ENCODE assay signal across 8 cellular contexts in the genomic region with DNA sequence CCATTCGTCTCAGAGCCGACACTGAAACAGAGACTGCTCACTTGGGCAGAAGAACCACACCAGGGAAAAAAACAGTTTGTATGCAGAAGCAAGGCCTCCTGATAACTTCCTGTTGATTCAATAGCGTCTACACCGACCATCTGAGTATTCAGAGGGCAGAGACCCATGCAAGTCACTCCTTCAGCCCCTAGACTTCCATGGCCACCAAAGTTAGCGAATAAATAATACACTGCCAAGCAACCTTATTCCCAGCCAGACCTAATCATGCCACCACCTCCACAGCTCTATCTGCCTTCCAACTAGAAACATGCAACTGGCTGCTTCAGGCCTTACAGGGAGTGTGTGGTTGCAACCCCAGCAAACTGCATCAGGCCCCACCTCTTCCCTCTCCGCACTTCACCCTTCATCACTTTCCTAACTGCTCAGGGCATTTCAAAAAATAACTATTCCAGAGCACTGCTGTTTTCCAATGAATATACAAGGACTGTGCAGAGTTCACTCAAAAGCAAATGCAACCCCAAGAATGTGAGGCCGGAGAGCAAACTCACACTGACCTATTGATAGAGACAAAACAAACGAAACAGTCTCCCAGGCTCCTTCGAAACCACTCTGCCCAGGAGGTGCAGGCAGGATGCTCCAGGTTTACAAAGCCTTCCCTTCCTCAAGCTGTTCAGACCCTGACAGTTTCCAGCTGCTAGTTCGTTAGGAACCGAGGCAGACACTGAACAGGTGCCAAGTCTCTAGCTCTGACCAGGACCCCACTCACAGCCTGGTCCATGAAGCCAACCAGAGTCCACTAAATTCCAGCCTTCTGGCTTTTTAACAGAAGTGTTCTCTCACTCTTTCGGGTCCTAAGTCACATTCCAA. TPM values are rescaled to one million over a fixed set of nuclear protein-coding genes. Genes with fewer than 3 reads are reported as not detected.
A peak's percentile ranks its signal among the peaks of the same experiment; 100 is the strongest.
DNase-seq lines count a peak whose midpoint lies in the region; TF ChIP-seq lines count a peak whose summit lies in the region.

No MANE protein-coding gene starts in this region.

- intact Hi-C loops in Caco-2 (cut with micrococcal nuclease; ENCODE audit: unreplicated experiment) (no loop called here), mammary epithelial cell (cut with micrococcal nuclease) (loop anchor here (10.0 kb wide), 1 partner anchor 135 kb away; the partner anchor contains the start of gene HAPSTR1)

- H3K79me2 ChIP-seq in mammary epithelial cell (ENCODE audit: insufficient read depth, low read length): peaks cover 80% of the 10 kb centered on the region

- in situ Hi-C loops in mammary epithelial cell (cut with MboI; ENCODE audit: low sequenced_read_pairs in 2 of 2): no loop called here

- no TSS peak for BruUV-seq in Caco-2 (replicated peaks; lab: Mats Ljungman, UMichigan)
- no TSS peak for BruUV-seq in mammary epithelial cell (replicated peaks; lab: Mats Ljungman, UMichigan)

- POLR2A ChIA-PET in Caco-2 (lab: Charles Lee): no interaction called here

- H3K36me3 ChIP-seq in Caco-2 (ENCODE audit: control insufficient read depth, insufficient read depth, low read length) (no peaks in the 10 kb centered on the region), mammary epithelial cell (ENCODE audit: insufficient read depth, low read length) (no peaks in the 10 kb centered on the region), mucosa of rectum (ENCODE audit: control insufficient read depth in 2 of 2, insufficient read depth in 2 of 2, low read length in 2 of 2) (no peaks in the 10 kb centered on the region)

- H3K4me3 ChIP-seq in Caco-2 (ENCODE audit: low read depth, low read length) (no peak overlapping the region), mammary epithelial cell (replicated peaks in 1 of 3; ENCODE audit: insufficient read depth in 1 of 3, low read depth in 2 of 3, low read length in 3 of 3) (no peak overlapping the region), mucosa of rectum (ENCODE audit: low read length in 2 of 2) (peak overlapping the region; percentile 17 to 23)

- H3K9me3 ChIP-seq in Caco-2 (no peaks in the 10 kb centered on the region), mammary epithelial cell (replicated peaks; ENCODE audit: insufficient read depth, low read length) (no peaks in the 10 kb centered on the region), mucosa of rectum (ENCODE audit: control insufficient read depth in 2 of 2, low read length in 2 of 2) (no peaks in the 10 kb centered on the region)

- H3K4me2 ChIP-seq in mammary epithelial cell (ENCODE audit: insufficient read depth, low read depth, low read length): peak overlapping the region; percentile 46

- peak overlapping the region; percentile 10 for H3K27ac Mint-ChIP-seq in Caco-2 (ENCODE audit: unreplicated experiment)

- peaks cover 16% of the 10 kb centered on the region for H3K36me3 Mint-ChIP-seq in Caco-2 (ENCODE audit: insufficient read depth, unreplicated experiment)

- no peak overlapping the region for H2AFZ ChIP-seq in mammary epithelial cell (ENCODE audit: low read depth, low read length)

- CTCF ChIA-PET in Caco-2 (lab: Charles Lee): interaction anchor here (0.7 to 0.9 kb wide), 1 partner anchor 49 kb away, joined by 3 read pairs; no protein-coding TSS in a partner anchor
- CTCF ChIA-PET in mammary epithelial cell (lab: Charles Lee; ENCODE audit: low non-redundant PET): no interaction called here

- H3K27me3 ChIP-seq in Caco-2 (replicated peaks; ENCODE audit: control insufficient read depth, insufficient read depth, low read length): no peaks in the 10 kb centered on the region
- no peaks in the 10 kb centered on the region for H3K27me3 ChIP-seq in mammary epithelial cell (ENCODE audit: insufficient read depth, low read length)
- no peaks in the 10 kb centered on the region for H3K27me3 ChIP-seq in mucosa of rectum (ENCODE audit: control insufficient read depth in 2 of 2, insufficient read depth in 2 of 2, low read length in 2 of 2)

- H3K27me3 Mint-ChIP-seq in Caco-2 (ENCODE audit: insufficient read depth, unreplicated experiment): no peaks in the 10 kb centered on the region

- H3K4me1 ChIP-seq in Caco-2: peaks cover 18% of the 10 kb centered on the region
- peaks cover 33% of the 10 kb centered on the region for H3K4me1 ChIP-seq in mammary epithelial cell (ENCODE audit: insufficient read depth, low read length)
- H3K4me1 ChIP-seq in mucosa of rectum (ENCODE audit: control insufficient read depth in 2 of 2, insufficient read depth in 2 of 2, low read length in 2 of 2): peaks cover 58 to 64% of the 10 kb centered on the region in 2 donors

- 45% methylated on average over 12 of the region's 12 CpGs for WGBS in mammary epithelial cell (ENCODE audit: low coverage, missing lambda C conversion rate)

- H3K27ac ChIP-seq in mammary epithelial cell (ENCODE audit: insufficient read depth, low read depth, low read length): no peak overlapping the region
- H3K27ac ChIP-seq in mucosa of rectum (ENCODE audit: low read depth in 2 of 2, low read length in 2 of 2): peak overlapping the region; percentile 34 to 46
- H3K27ac ChIP-seq in caudate nucleus (ENCODE audit: low read depth, low read length): no peak overlapping the region

- H3K9me3 Mint-ChIP-seq in Caco-2 (ENCODE audit: unreplicated experiment): no peaks in the 10 kb centered on the region

- H3K4me1 Mint-ChIP-seq in Caco-2 (ENCODE audit: low read depth, unreplicated experiment): peaks cover 26% of the 10 kb centered on the region

- H3K4me3 Mint-ChIP-seq in Caco-2 (ENCODE audit: unreplicated experiment): peak overlapping the region; percentile 42

- H4K20me1 ChIP-seq in mammary epithelial cell (ENCODE audit: insufficient read depth, low read length): peaks cover 41% of the 10 kb centered on the region

- DNase-seq in Caco-2: no peak
- DNase-seq in Kasumi-1 (lab: John Stamatoyannopoulos, UW): peak; percentile 31 to 33
- DNase-seq in mammary epithelial cell: no peak
- DNase-seq in AG08396 (ENCODE audit: low spot score): no peak
- DNase-seq in cortex of kidney (lab: John Stamatoyannopoulos, UW): no peak
- no peak for DNase-seq in H4 (ENCODE audit: low spot score)
- no peak for DNase-seq in caudate nucleus (lab: John Stamatoyannopoulos, UW)

- no peak overlapping the region for H3K9ac ChIP-seq in mammary epithelial cell (ENCODE audit: insufficient read depth, low read length)
- H3K9ac ChIP-seq in mucosa of rectum (ENCODE audit: low read depth in 1 of 2, low read length in 2 of 2): peak overlapping the region in 1 of 2 donors; percentile 45

- dilution Hi-C loops in mammary epithelial cell (cut with HindIII; ENCODE audit: low sequenced_read_pairs): no loop called here

- TF ChIP-seq CTCF in Caco-2 (IDR thresholded peaks at IDR 0.05; ENCODE audit: insufficient read depth in 1 of 2, low read depth in 1 of 2, low read length in 1 of 2, severe bottlenecking in 1 of 2, unreplicated experiment in 1 of 2) (no peak), mammary epithelial cell (conservative IDR thresholded peaks at IDR 0.05 in 1 of 2, IDR thresholded peaks at IDR 0.05 in 1 of 2; ENCODE audit: extremely low read depth in 1 of 2, insufficient read depth in 1 of 2, low read depth in 1 of 2, low read length in 2 of 2) (no peak)

RNA-seq across cellular contexts. Expression of gene USP7, which starts 3.6 kb away (rescaled TPM):
- total RNA-seq in Caco-2 (2022): 139 and 148 TPM in 2 replicates
- 100 to 1,000 TPM in 1 of 2 donors, 10 to 100 TPM in 1; 52.7 to 113 TPM for total RNA-seq in mammary epithelial cell
- polyA plus RNA-seq in mammary epithelial cell: 14.8 TPM
- 431 TPM for polyA minus RNA-seq in mammary epithelial cell
- total RNA-seq in H4 (2014; rRNA removed; shearing (Covaris generic)): 14.4 and 33.8 TPM in 2 replicates

Comparison
In these comparisons a context has a peak if more than half of its experiments do, and no peak if none do; other contexts are left out.
1. DNase-seq: peak in Kasumi-1 (2 of 2); none in Caco-2 (0 of 2), mammary epithelial cell (single experiment), AG08396 (single experiment), cortex of kidney (single experiment), H4 (single experiment) and caudate nucleus (0 of 61).
2. H3K4me3 ChIP-seq: peak in mucosa of rectum (2 of 2); none in Caco-2 (single experiment) and mammary epithelial cell (0 of 3).
3. H3K27ac ChIP-seq: peak in mucosa of rectum (2 of 2); none in mammary epithelial cell (single experiment) and caudate nucleus (single experiment).